Comparison of ENCODE assay signal across 1 cellular context in the genomic region with DNA sequence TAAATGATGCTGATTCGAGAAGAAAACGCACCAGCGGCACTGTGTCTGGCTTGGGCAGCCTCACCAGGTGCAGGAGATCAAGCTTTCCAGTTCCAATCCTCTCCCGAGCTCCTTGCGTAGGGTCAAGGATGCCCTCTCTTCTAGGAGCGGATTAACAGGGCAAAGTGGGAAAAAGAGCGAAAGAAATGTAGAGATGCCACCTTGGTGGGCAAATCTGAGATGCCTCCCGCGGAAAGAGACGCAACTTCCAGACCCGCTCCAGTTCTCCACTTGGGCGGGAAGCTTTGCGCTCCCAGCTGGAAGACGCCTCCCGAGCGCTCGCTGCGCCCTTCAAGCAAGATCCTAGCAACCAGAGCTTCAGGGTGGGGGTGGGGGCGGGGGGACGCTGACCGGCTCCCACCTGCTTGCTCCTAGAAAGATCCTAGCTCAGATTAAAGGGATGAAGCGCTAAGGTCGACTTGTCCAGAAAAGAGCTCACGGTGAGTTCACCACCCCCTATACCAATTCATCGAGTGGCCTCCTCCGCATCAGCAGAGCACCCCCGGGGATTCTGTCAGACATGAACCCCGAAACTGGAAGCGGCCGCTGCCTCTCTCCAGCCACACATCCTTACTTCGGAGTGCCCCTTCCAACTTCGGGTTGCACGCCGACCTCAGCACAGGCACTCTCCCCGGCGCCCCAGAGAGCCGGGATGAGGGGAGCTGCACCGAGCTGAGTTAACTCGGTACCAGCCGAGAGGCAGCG.
TF ChIP-seq lines count a peak whose summit lies in the region.

No MANE protein-coding gene starts in this region.

TF ChIP-seq in neural cell, 6 proteins besides CTCF, POLR2A, EP300 and RAD21 (continued from another document):
- TF ChIP-seq, protein P1, sequence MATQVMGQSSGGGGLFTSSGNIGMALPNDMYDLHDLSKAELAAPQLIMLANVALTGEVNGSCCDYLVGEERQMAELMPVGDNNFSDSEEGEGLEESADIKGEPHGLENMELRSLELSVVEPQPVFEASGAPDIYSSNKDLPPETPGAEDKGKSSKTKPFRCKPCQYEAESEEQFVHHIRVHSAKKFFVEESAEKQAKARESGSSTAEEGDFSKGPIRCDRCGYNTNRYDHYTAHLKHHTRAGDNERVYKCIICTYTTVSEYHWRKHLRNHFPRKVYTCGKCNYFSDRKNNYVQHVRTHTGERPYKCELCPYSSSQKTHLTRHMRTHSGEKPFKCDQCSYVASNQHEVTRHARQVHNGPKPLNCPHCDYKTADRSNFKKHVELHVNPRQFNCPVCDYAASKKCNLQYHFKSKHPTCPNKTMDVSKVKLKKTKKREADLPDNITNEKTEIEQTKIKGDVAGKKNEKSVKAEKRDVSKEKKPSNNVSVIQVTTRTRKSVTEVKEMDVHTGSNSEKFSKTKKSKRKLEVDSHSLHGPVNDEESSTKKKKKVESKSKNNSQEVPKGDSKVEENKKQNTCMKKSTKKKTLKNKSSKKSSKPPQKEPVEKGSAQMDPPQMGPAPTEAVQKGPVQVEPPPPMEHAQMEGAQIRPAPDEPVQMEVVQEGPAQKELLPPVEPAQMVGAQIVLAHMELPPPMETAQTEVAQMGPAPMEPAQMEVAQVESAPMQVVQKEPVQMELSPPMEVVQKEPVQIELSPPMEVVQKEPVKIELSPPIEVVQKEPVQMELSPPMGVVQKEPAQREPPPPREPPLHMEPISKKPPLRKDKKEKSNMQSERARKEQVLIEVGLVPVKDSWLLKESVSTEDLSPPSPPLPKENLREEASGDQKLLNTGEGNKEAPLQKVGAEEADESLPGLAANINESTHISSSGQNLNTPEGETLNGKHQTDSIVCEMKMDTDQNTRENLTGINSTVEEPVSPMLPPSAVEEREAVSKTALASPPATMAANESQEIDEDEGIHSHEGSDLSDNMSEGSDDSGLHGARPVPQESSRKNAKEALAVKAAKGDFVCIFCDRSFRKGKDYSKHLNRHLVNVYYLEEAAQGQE (IDR thresholded peaks at IDR 0.05; ENCODE audit: borderline replicate concordance) = no peak
- no peak for TF ChIP-seq POLR2AphosphoS5 (IDR thresholded peaks at IDR 0.05)
